Comparison of ENCODE assay signal across 19 cellular contexts in genomic region chr5:97846646-97847045, GRCh38.
"Had no signal": no experiment of that assay in that cellular context is flagged by ENCODE, and none has a peak within 500 bp of the region (broad histone marks: within the 10 kb centered on the region; RNA-seq: fewer than 3 reads in every experiment).

No MANE protein-coding gene starts in this region.

- H3K9me3 Mint-ChIP-seq: activated T-helper 1 cell treated with anti-CD3 and anti-CD28 coated beads, Interleukin-12 subunit alpha, Interleukin-12 subunit beta, Interleukin-2, Interleukin-4 antibody, amounts not matched to agents 30 ng/mL and 10 ng/mL and 1 ng/mL, durations not matched to agents 14 hours and 24 hours and 36 hours had no signal

- DNase-seq: activated CD4-positive, alpha-beta T cell treated with anti-CD3 and anti-CD28 coated beads for 36 hours; activated CD4-positive, alpha-beta T cell treated with anti-CD3 and anti-CD28 coated beads, Interleukin-2, amount 50 U/mL, for 48 hours; amniotic stem cell; dermis blood vessel endothelial cell; effector memory CD4-positive, alpha-beta T cell; esophagus squamous epithelium; heart right ventricle; immature natural killer cell; left ventricle myocardium superior; mucosa of descending colon; naive thymus-derived CD4-positive, alpha-beta T cell; ovary; psoas muscle; trophoblast cell; WERI-Rb-1 had no signal

- H3K27me3 Mint-ChIP-seq: activated CD4-positive, alpha-beta T cell treated with anti-CD3 and anti-CD28 coated beads for 36 hours; stimulated activated naive CD8-positive, alpha-beta T cell treated with anti-CD3 and anti-CD28 coated beads, Interleukin-15, Interleukin-2, amounts not matched to agents 100 ng/mL and 50 ng/mL, for 24 hours had no signal

- H3K4me1 Mint-ChIP-seq: activated CD4-positive, alpha-beta T cell treated with anti-CD3 and anti-CD28 coated beads for 36 hours; immature natural killer cell; naive thymus-derived CD4-positive, alpha-beta T cell had no signal

- H3K36me3 Mint-ChIP-seq: activated naive CD8-positive, alpha-beta T cell; immature natural killer cell; naive thymus-derived CD4-positive, alpha-beta T cell had no signal

- ATAC-seq: activated CD4-positive, alpha-beta T cell treated with anti-CD3 and anti-CD28 coated beads for 36 hours; heart right ventricle; left ventricle myocardium superior; mucosa of descending colon; naive thymus-derived CD4-positive, alpha-beta T cell; psoas muscle; right cardiac atrium had no signal

- H3K27ac Mint-ChIP-seq: activated CD4-positive, alpha-beta T cell treated with anti-CD3 and anti-CD28 coated beads for 36 hours; activated naive CD8-positive, alpha-beta T cell; activated T-helper 1 cell treated with anti-CD3 and anti-CD28 coated beads, Interleukin-12 subunit alpha, Interleukin-12 subunit beta, Interleukin-2, Interleukin-4 antibody, amounts not matched to agents 30 ng/mL and 10 ng/mL and 1 ng/mL, durations not matched to agents 14 hours and 24 hours and 36 hours; immature natural killer cell; naive thymus-derived CD4-positive, alpha-beta T cell; stimulated activated naive CD8-positive, alpha-beta T cell treated with anti-CD3 and anti-CD28 coated beads, Interleukin-15, Interleukin-2, amounts not matched to agents 100 ng/mL and 50 ng/mL, for 24 hours had no signal

- H3K4me3 Mint-ChIP-seq: activated CD4-positive, alpha-beta T cell treated with anti-CD3 and anti-CD28 coated beads for 36 hours; activated naive CD8-positive, alpha-beta T cell; activated T-helper 1 cell treated with anti-CD3 and anti-CD28 coated beads, Interleukin-12 subunit alpha, Interleukin-12 subunit beta, Interleukin-2, Interleukin-4 antibody, amounts not matched to agents 30 ng/mL and 10 ng/mL and 1 ng/mL, durations not matched to agents 14 hours and 24 hours and 36 hours; immature natural killer cell; naive thymus-derived CD4-positive, alpha-beta T cell; stimulated activated naive CD8-positive, alpha-beta T cell treated with anti-CD3 and anti-CD28 coated beads, Interleukin-15, Interleukin-2, amounts not matched to agents 100 ng/mL and 50 ng/mL, for 24 hours had no signal
